Comparison of ENCODE assay signal across 9 cellular contexts in genomic region chr16:20997147-20997546, GRCh38.
"Had no signal": no experiment of that assay in that cellular context is flagged by ENCODE, and none has a peak within 500 bp of the region (broad histone marks: within the 10 kb centered on the region; RNA-seq: fewer than 3 reads in every experiment).

No MANE protein-coding gene starts in this region.

- H3K27ac ChIP-seq: GM23248, HL-60 had no signal

- H3K4me1 ChIP-seq: HAP-1 had no signal

- H3K9me3 ChIP-seq: HAP-1 had no signal

- ATAC-seq: HCT116, K562 had no signal

- H3K36me3 ChIP-seq: HAP-1 had no signal

- H3K4me3 Mint-ChIP-seq: HFFc6 had no signal

- H3K9me3 Mint-ChIP-seq: HFFc6 had no signal

- H3K27ac Mint-ChIP-seq: HFFc6 had no signal

- FAIRE-seq: K562 had no signal

- DNase-seq: GM23248, GOT3, H7, HFFc6, IMR-90 had no signal

- H3K4me3 ChIP-seq: GM23248, HAP-1, K562 had no signal
